7 cellular contexts compared by ENCODE assay signal in the genomic region with DNA sequence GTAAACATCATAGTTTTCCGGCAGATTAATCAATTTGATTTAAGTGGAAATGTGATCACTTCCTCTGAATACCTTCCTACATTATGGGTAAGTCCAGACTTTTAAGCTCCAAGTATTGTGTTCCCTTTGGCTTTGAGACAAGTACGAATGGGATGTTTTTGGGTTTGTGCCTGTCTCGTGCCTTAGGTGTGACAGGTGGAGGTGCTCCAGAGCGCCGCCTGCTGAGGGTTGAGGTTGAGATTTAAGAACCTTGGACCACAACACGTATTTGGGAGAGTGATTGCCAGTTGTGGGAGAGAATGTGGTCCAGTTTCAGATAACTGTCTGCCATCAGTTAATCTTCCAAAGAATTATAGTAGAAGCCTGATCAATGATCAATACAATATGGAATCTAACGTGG. TPM values are rescaled to one million over a fixed set of nuclear protein-coding genes. Genes with fewer than 3 reads are reported as not detected.
DNase-seq lines count a peak whose midpoint lies in the region; TF ChIP-seq lines count a peak whose summit lies in the region.
"Not testable (repeated sequence)": the region's sequence is repeated elsewhere in the genome, so short reads cannot be mapped to it uniquely, and the experiment has no call there.

No MANE protein-coding gene starts in this region.

- H3K4me2 ChIP-seq in H9 (ENCODE audit: insufficient read depth, insufficient read length, low read length); OCI-LY7 (ENCODE audit: low read length): not testable (repeated sequence)

- peak; percentile 41 for DNase-seq in H9
- peak; percentile 1 for DNase-seq in OCI-LY7 (ENCODE audit: low spot score)
- peak; percentile 6 for DNase-seq in activated CD4-positive, alpha-beta T cell treated with anti-CD3 and anti-CD28 coated beads for 48 hours
- not testable (repeated sequence) for DNase-seq in chondrocyte (ENCODE audit: low spot score)
- peak; percentile 2 for DNase-seq in iPS DF 6.9 (ENCODE audit: low read depth, low spot score)
- peak; percentile 8 for DNase-seq in nephron progenitor cell
- peak; percentile 59 for DNase-seq in stomach

- not testable (repeated sequence) for H3K9me3 Mint-ChIP-seq in H9; chondrocyte (ENCODE audit: low read depth); nephron progenitor cell

- not testable (repeated sequence) for H3K56ac ChIP-seq in H9 (ENCODE audit: insufficient read length, low read depth, low read length)

- H3K27me3 ChIP-seq in H9 (ENCODE audit: insufficient read depth, low read length); iPS DF 6.9 (ENCODE audit: control insufficient read depth, insufficient read depth, low read length); stomach: not testable (repeated sequence)

- intact Hi-C loops in OCI-LY7 (cut with micrococcal nuclease; ENCODE audit: unreplicated experiment); stomach (cut with DNase I; ENCODE audit: low total_unique reads): not testable (repeated sequence)

- H3T11ph ChIP-seq in H9 (ENCODE audit: low read length) = not testable (repeated sequence)

- not testable (repeated sequence) for H4K20me1 ChIP-seq in H9 (ENCODE audit: control insufficient read depth, insufficient read depth, insufficient read length); OCI-LY7 (ENCODE audit: insufficient read depth, low read length)

- not testable (repeated sequence) for H3K27ac Mint-ChIP-seq in H9; chondrocyte (ENCODE audit: unreplicated experiment); nephron progenitor cell

- H2AK5ac ChIP-seq in H9 (ENCODE audit: insufficient read length, low read length) = not testable (repeated sequence)

- not testable (repeated sequence) for H2BK12ac ChIP-seq in H9 (ENCODE audit: insufficient read length, low read depth, low read length)

- not testable (repeated sequence) for H3K27me3 Mint-ChIP-seq in H9 (ENCODE audit: low read depth); chondrocyte (ENCODE audit: low read depth); nephron progenitor cell (ENCODE audit: low read depth, poor library complexity)

- not testable (repeated sequence) for H3K9me3 ChIP-seq in H9 (ENCODE audit: control insufficient read depth, low read depth, low read length); OCI-LY7 (ENCODE audit: low read length); iPS DF 6.9 (ENCODE audit: control insufficient read depth, insufficient read depth, low read length); stomach

- H2BK5ac ChIP-seq in H9 (ENCODE audit: insufficient read length, low read length) = not testable (repeated sequence)

- not testable (repeated sequence) for H4K5ac ChIP-seq in H9 (ENCODE audit: insufficient read length, low read depth, low read length)

- H2BK15ac ChIP-seq in H9 (ENCODE audit: low read depth, low read length) = not testable (repeated sequence)

- H3K4ac ChIP-seq in H9 (ENCODE audit: low read depth, low read length) = not testable (repeated sequence)

- H2AFZ ChIP-seq in H9 (ENCODE audit: low read length); OCI-LY7 (ENCODE audit: low read length): not testable (repeated sequence)

- not testable (repeated sequence) for H3K36me3 ChIP-seq in OCI-LY7 (ENCODE audit: insufficient read depth, low read length); iPS DF 6.9 (ENCODE audit: control insufficient read depth, insufficient read depth, low read length)
- peaks cover 0 to 45% (median 32%) of the 10 kb centered on the region in 4 donors for H3K36me3 ChIP-seq in stomach

- not testable (repeated sequence) for H3K9ac ChIP-seq in H9 (ENCODE audit: extremely low read depth, insufficient read length, low read length)

- H3K14ac ChIP-seq in H9 (ENCODE audit: insufficient read depth, low read length) = not testable (repeated sequence)

- not testable (repeated sequence) for H3K9me2 ChIP-seq in OCI-LY7 (ENCODE audit: insufficient read depth, low read length)

- H3K4me3 Mint-ChIP-seq in H9; chondrocyte (ENCODE audit: unreplicated experiment); nephron progenitor cell: not testable (repeated sequence)

- not testable (repeated sequence) for BruUV-seq in OCI-LY7 (replicated peaks; lab: Mats Ljungman, UMichigan)

- H4K8ac ChIP-seq in H9 (replicated peaks; ENCODE audit: insufficient read length, low read depth, low read length) = not testable (repeated sequence)

- H3K36me3 Mint-ChIP-seq in H9 (ENCODE audit: insufficient read depth in 1 of 3, low read depth in 3 of 3); chondrocyte (ENCODE audit: low read depth): not testable (repeated sequence)
- H3K36me3 Mint-ChIP-seq in nephron progenitor cell (ENCODE audit: low read depth) = peaks cover 10% of the 10 kb centered on the region

- CTCF ChIA-PET in OCI-LY7 (lab: Charles Lee; ENCODE audit: unreplicated experiment) = not testable (repeated sequence)

- not testable (repeated sequence) for H3K23me2 ChIP-seq in H9 (ENCODE audit: insufficient read length, low read depth, low read length, poor library complexity, severe bottlenecking)

- not testable (repeated sequence) for H3K4me3 ChIP-seq in OCI-LY7 (ENCODE audit: low read depth, low read length, poor library complexity, severe bottlenecking); iPS DF 6.9 (ENCODE audit: low read length); stomach

- not testable (repeated sequence) for H3K79me1 ChIP-seq in H9 (ENCODE audit: insufficient read depth, low read depth, low read length, poor library complexity, severe bottlenecking)

- not testable (repeated sequence) for H3K79me2 ChIP-seq in H9 (ENCODE audit: insufficient read depth, low read length); OCI-LY7 (ENCODE audit: insufficient read depth, low read depth, low read length)

- H3K23ac ChIP-seq in H9 (ENCODE audit: insufficient read length, low read depth, low read length) = not testable (repeated sequence)

- H4K91ac ChIP-seq in H9 (ENCODE audit: insufficient read length, low read depth, low read length) = not testable (repeated sequence)

- not testable (repeated sequence) for H2BK20ac ChIP-seq in H9 (ENCODE audit: low read depth, low read length, poor library complexity, severe bottlenecking)

- not testable (repeated sequence) for TF ChIP-seq POLR2A in stomach (IDR thresholded peaks at IDR 0.05)

- POLR2A ChIA-PET in OCI-LY7 (lab: Charles Lee) = not testable (repeated sequence)

- TF ChIP-seq EP300 in stomach (IDR thresholded peaks at IDR 0.05) = not testable (repeated sequence)

- not testable (repeated sequence) for H3K4me1 ChIP-seq in H9 (ENCODE audit: insufficient read depth, low read length); OCI-LY7 (ENCODE audit: insufficient read depth, low read length, poor library complexity, severe bottlenecking); iPS DF 6.9 (ENCODE audit: control insufficient read depth, insufficient read depth, low read length); stomach

- not testable (repeated sequence) for H3K27ac ChIP-seq in H9 (ENCODE audit: insufficient read length, low read depth, low read length); OCI-LY7 (ENCODE audit: low read depth, low read length, poor library complexity, severe bottlenecking); iPS DF 6.9 (ENCODE audit: low read length); stomach

- H3K4me1 Mint-ChIP-seq in H9; chondrocyte (ENCODE audit: low read depth); nephron progenitor cell: not testable (repeated sequence)

- H3K18ac ChIP-seq in H9 (ENCODE audit: insufficient read length, low read depth, low read length) = not testable (repeated sequence)

- TF ChIP-seq CTCF in H9 (conservative IDR thresholded peaks at IDR 0.05) (peak; percentile 59), OCI-LY7 (conservative IDR thresholded peaks at IDR 0.05; ENCODE audit: low read length) (peak; percentile 25; the same call in 1 of the 2 replicates), chondrocyte (IDR thresholded peaks at IDR 0.05) (peak; percentile 20)
- TF ChIP-seq CTCF in nephron progenitor cell (IDR thresholded peaks at IDR 0.05); stomach (IDR thresholded peaks at IDR 0.05): not testable (repeated sequence)

- no CpG with 5 or more reads among the region's 7 CpGs for WGBS in H9 (ENCODE audit: extremely low coverage, insufficient read length, low lambda C conversion rate)
- WGBS in iPS DF 6.9 (ENCODE audit: insufficient coverage, insufficient read length) = no CpG with 5 or more reads among the region's 7 CpGs
- WGBS in stomach, 5 donors = 48 to 70% (median 59%) methylated on average over 6 to 7 of the region's 7 CpGs

- not testable (repeated sequence) for H2BK120ac ChIP-seq in H9 (ENCODE audit: low read depth, low read length, poor library complexity, severe bottlenecking)

RNA-seq across cellular contexts. Expression of gene NOMO1, which starts 50.9 kb away (rescaled TPM):
- 102 and 104 TPM in 2 replicates for total RNA-seq in H9 (2021)
- 27.3 and 34.9 TPM in 2 replicates for total RNA-seq in OCI-LY7 (2014; rRNA removed; shearing (Covaris generic))
- 46.8 and 52.6 TPM in 2 replicates for total RNA-seq in OCI-LY7 (2022)
- total RNA-seq in chondrocyte = 140 to 150 TPM (median 143 TPM) in 3 replicates
- 100 to 1,000 TPM in 1 of 5 donors, 10 to 100 TPM in 4; 18.5 to 153 (median 28.6) TPM for total RNA-seq in stomach
- polyA plus RNA-seq in stomach = 10 to 100 TPM; 15.6 to 21.9 (median 19.5) TPM

RNA-seq across cellular contexts. Expression of gene NPIPA1, which starts 52.8 kb away (rescaled TPM):
- 123 and 130 TPM in 2 replicates for total RNA-seq in H9 (2021)
- 52.0 and 66.7 TPM in 2 replicates for total RNA-seq in OCI-LY7 (2014; rRNA removed; shearing (Covaris generic))
- total RNA-seq in OCI-LY7 (2022) = 124 and 138 TPM in 2 replicates
- 119 to 145 TPM (median 143 TPM) in 3 replicates for total RNA-seq in chondrocyte
- 100 to 1,000 TPM in 2 of 5 donors, 10 to 100 TPM in 3; 64.5 to 182 (median 78.8) TPM for total RNA-seq in stomach
- polyA plus RNA-seq in stomach = 100 to 1,000 TPM in 1 of 3 donors, 10 to 100 TPM in 2; 33.9 to 114 (median 43.1) TPM
